In genomic region chr4:25826074-25826752, GRCh38 we compare ENCODE assay signal across 21 cellular contexts. TPM values are rescaled to one million over a fixed set of nuclear protein-coding genes. Genes with fewer than 3 reads are reported as not detected.
DNase-seq lines count a peak whose midpoint lies in the region; ATAC-seq and TF ChIP-seq lines count a peak whose summit lies in the region.
"Had no signal": no experiment of that assay in that cellular context is flagged by ENCODE, and none has a peak within 500 bp of the region (broad histone marks: within the 10 kb centered on the region; RNA-seq: fewer than 3 reads in every experiment).

No MANE protein-coding gene starts in this region.

- H3K27me3 Mint-ChIP-seq in activated T-cell treated with anti-CD3 and anti-CD28 coated beads, Interleukin-2, amount 50 U/mL, for 72 hours (ENCODE audit: low read depth): no peaks in the 10 kb centered on the region
- no peaks in the 10 kb centered on the region for H3K27me3 Mint-ChIP-seq in activated T-cell treated with anti-CD3 and anti-CD28 coated beads, Interleukin-2, amount 50 U/mL, for 4 hours (ENCODE audit: low read depth)
- no peaks in the 10 kb centered on the region for H3K27me3 Mint-ChIP-seq in activated T-helper 17 cell treated with anti-CD3 and anti-CD28 coated beads, Interleukin-2, amount 50 U/mL, for 72 hours
- no peaks in the 10 kb centered on the region for H3K27me3 Mint-ChIP-seq in stimulated activated naive B cell treated with anti-CD40 and anti-IgM and Interleukin-4, amounts not matched to agents 10 μg/mL and 1 μg/mL and 100 μg/mL, for 72 hours
- H3K27me3 Mint-ChIP-seq: CD4-positive, alpha-beta memory T cell had no signal

- no peak overlapping the region for H3K27ac ChIP-seq in tibial nerve
- H3K27ac ChIP-seq: 22Rv1; BLaER1 treated with 17β-estradiol and CSF1 and Interleukin-3, amounts not matched to agents 10 nM and 100 nM; RWPE1 had no signal

- no peaks in the 10 kb centered on the region for H3K9me3 ChIP-seq in tibial nerve
- H3K9me3 ChIP-seq: BLaER1 treated with 17β-estradiol and CSF1 and Interleukin-3, amounts not matched to agents 10 nM and 100 nM; Caco-2; MG63 had no signal

- H3K4me1 ChIP-seq in tibial nerve: no peaks in the 10 kb centered on the region
- H3K4me1 ChIP-seq: BLaER1 treated with 17β-estradiol and CSF1 and Interleukin-3, amounts not matched to agents 10 nM and 100 nM; Caco-2 had no signal

- TF ChIP-seq POLR2A in tibial nerve (IDR thresholded peaks at IDR 0.05): no peak

- peak; percentile 14 for DNase-seq in DMS53 (lab: John Stamatoyannopoulos, UW)
- no peak for DNase-seq in DMS53 treated with DMSO at 0.1 percent for 48 hours (lab: John Stamatoyannopoulos, UW; ENCODE audit: unreplicated experiment)
- DNase-seq in activated T-cell treated with anti-CD3 and anti-CD28 coated beads, Interleukin-2, amount 50 U/mL, for 72 hours: no peak
- no peak for DNase-seq in activated T-cell treated with anti-CD3 and anti-CD28 coated beads, Interleukin-2, amount 50 U/mL, for 4 hours
- DNase-seq in stimulated activated naive B cell treated with anti-CD40 and anti-IgM and Interleukin-4, amounts not matched to agents 10 μg/mL and 1 μg/mL and 100 μg/mL, for 72 hours: no peak
- DNase-seq in tibial nerve (ENCODE audit: low spot score in 2 of 2): no peak
- DNase-seq in 8988T: no peak
- DNase-seq: Caco-2; CD4-positive, alpha-beta memory T cell; Kasumi-1; MG63; NCI-H1694 treated with DMSO at 0.1 percent for 48 hours; NCI-H2081 treated with DMSO at 0.1 percent for 48 hours; NCI-H446; NCI-H69; NK-92 treated with Interleukin-12 subunit alpha and Interleukin-12 subunit beta, amount 100 ng/mL, for 24 hours; SHP77 treated with DMSO at 0.1 percent for 48 hours had no signal

- H3K27me3 ChIP-seq in tibial nerve: no peaks in the 10 kb centered on the region
- H3K27me3 ChIP-seq: BLaER1 treated with 17β-estradiol and CSF1 and Interleukin-3, amounts not matched to agents 10 nM and 100 nM; MG63 had no signal

- WGBS in tibial nerve, 2 donors: 91% methylated on average over 10 of the region's 10 CpGs

- ATAC-seq in activated T-cell treated with anti-CD3 and anti-CD28 coated beads, Interleukin-2, amount 50 U/mL, for 72 hours (replicated peaks in 1 of 2): no peak
- ATAC-seq in activated T-cell treated with anti-CD3 and anti-CD28 coated beads, Interleukin-2, amount 50 U/mL, for 4 hours: no peak
- ATAC-seq in activated T-helper 17 cell treated with anti-CD3 and anti-CD28 coated beads, Interleukin-2, amount 50 U/mL, for 72 hours (replicated peaks): no peak
- ATAC-seq in stimulated activated naive B cell treated with anti-CD40 and anti-IgM and Interleukin-4, amounts not matched to agents 10 μg/mL and 1 μg/mL and 100 μg/mL, for 72 hours (replicated peaks): no peak

- H3K4me1 Mint-ChIP-seq in activated T-cell treated with anti-CD3 and anti-CD28 coated beads, Interleukin-2, amount 50 U/mL, for 72 hours (ENCODE audit: low read depth): no peaks in the 10 kb centered on the region
- H3K4me1 Mint-ChIP-seq in activated T-cell treated with anti-CD3 and anti-CD28 coated beads, Interleukin-2, amount 50 U/mL, for 4 hours (ENCODE audit: low read depth): peaks cover 6% of the 10 kb centered on the region
- peaks cover 5% of the 10 kb centered on the region for H3K4me1 Mint-ChIP-seq in activated T-helper 17 cell treated with anti-CD3 and anti-CD28 coated beads, Interleukin-2, amount 50 U/mL, for 72 hours
- peaks cover 5% of the 10 kb centered on the region in 2 donors for H3K4me1 Mint-ChIP-seq in stimulated activated naive B cell treated with anti-CD40 and anti-IgM and Interleukin-4, amounts not matched to agents 10 μg/mL and 1 μg/mL and 100 μg/mL, for 72 hours

- no peaks in the 10 kb centered on the region for H3K9me3 Mint-ChIP-seq in activated T-cell treated with anti-CD3 and anti-CD28 coated beads, Interleukin-2, amount 50 U/mL, for 72 hours
- H3K9me3 Mint-ChIP-seq in activated T-cell treated with anti-CD3 and anti-CD28 coated beads, Interleukin-2, amount 50 U/mL, for 4 hours: no peaks in the 10 kb centered on the region
- H3K9me3 Mint-ChIP-seq in activated T-helper 17 cell treated with anti-CD3 and anti-CD28 coated beads, Interleukin-2, amount 50 U/mL, for 72 hours: no peaks in the 10 kb centered on the region
- no peaks in the 10 kb centered on the region for H3K9me3 Mint-ChIP-seq in stimulated activated naive B cell treated with anti-CD40 and anti-IgM and Interleukin-4, amounts not matched to agents 10 μg/mL and 1 μg/mL and 100 μg/mL, for 72 hours
- H3K9me3 Mint-ChIP-seq: CD4-positive, alpha-beta memory T cell had no signal

- peak overlapping the region; percentile 59 for H3K27ac Mint-ChIP-seq in activated T-cell treated with anti-CD3 and anti-CD28 coated beads, Interleukin-2, amount 50 U/mL, for 72 hours
- peak overlapping the region; percentile 29 for H3K27ac Mint-ChIP-seq in activated T-helper 17 cell treated with anti-CD3 and anti-CD28 coated beads, Interleukin-2, amount 50 U/mL, for 72 hours
- H3K27ac Mint-ChIP-seq in stimulated activated naive B cell treated with anti-CD40 and anti-IgM and Interleukin-4, amounts not matched to agents 10 μg/mL and 1 μg/mL and 100 μg/mL, for 72 hours: peak overlapping the region; percentile 25
- H3K27ac Mint-ChIP-seq: CD4-positive, alpha-beta memory T cell had no signal

- H3K36me3 ChIP-seq in tibial nerve: no peaks in the 10 kb centered on the region
- H3K36me3 ChIP-seq: MG63 had no signal

- no peak for TF ChIP-seq CTCF in tibial nerve (IDR thresholded peaks at IDR 0.05)

- H3K36me3 Mint-ChIP-seq in activated T-cell treated with anti-CD3 and anti-CD28 coated beads, Interleukin-2, amount 50 U/mL, for 72 hours (ENCODE audit: insufficient read depth in 2 of 2): peaks cover 5 to 8% of the 10 kb centered on the region in 2 donors
- peaks cover 41% of the 10 kb centered on the region for H3K36me3 Mint-ChIP-seq in activated T-cell treated with anti-CD3 and anti-CD28 coated beads, Interleukin-2, amount 50 U/mL, for 4 hours (ENCODE audit: insufficient read depth)
- H3K36me3 Mint-ChIP-seq in activated T-helper 17 cell treated with anti-CD3 and anti-CD28 coated beads, Interleukin-2, amount 50 U/mL, for 72 hours (ENCODE audit: low read depth): peaks cover 76% of the 10 kb centered on the region
- H3K36me3 Mint-ChIP-seq in stimulated activated naive B cell treated with anti-CD40 and anti-IgM and Interleukin-4, amounts not matched to agents 10 μg/mL and 1 μg/mL and 100 μg/mL, for 72 hours: peaks cover 39 to 44% of the 10 kb centered on the region in 2 donors

- TF ChIP-seq EP300 in tibial nerve (IDR thresholded peaks at IDR 0.05): no peak

- H3K4me3 Mint-ChIP-seq in activated T-cell treated with anti-CD3 and anti-CD28 coated beads, Interleukin-2, amount 50 U/mL, for 72 hours: no peak overlapping the region
- H3K4me3 Mint-ChIP-seq in activated T-cell treated with anti-CD3 and anti-CD28 coated beads, Interleukin-2, amount 50 U/mL, for 4 hours: no peak overlapping the region
- no peak overlapping the region for H3K4me3 Mint-ChIP-seq in activated T-helper 17 cell treated with anti-CD3 and anti-CD28 coated beads, Interleukin-2, amount 50 U/mL, for 72 hours
- H3K4me3 Mint-ChIP-seq in stimulated activated naive B cell treated with anti-CD40 and anti-IgM and Interleukin-4, amounts not matched to agents 10 μg/mL and 1 μg/mL and 100 μg/mL, for 72 hours: no peak overlapping the region
- H3K4me3 Mint-ChIP-seq: CD4-positive, alpha-beta memory T cell had no signal

- no peak overlapping the region for H3K4me3 ChIP-seq in tibial nerve
- H3K4me3 ChIP-seq: BLaER1 treated with 17β-estradiol and CSF1 and Interleukin-3, amounts not matched to agents 10 nM and 100 nM; MG63 had no signal

RNA-seq across cellular contexts. Expression of gene SEL1L3, which starts 36.6 kb away (rescaled TPM):
- 10 to 100 TPM; 27.7 to 61.2 TPM for total RNA-seq in activated T-cell treated with anti-CD3 and anti-CD28 coated beads, Interleukin-2, amount 50 U/mL, for 72 hours
- 10 to 100 TPM; 13.7 to 21.9 (median 19.1) TPM for total RNA-seq in activated T-cell treated with anti-CD3 and anti-CD28 coated beads, Interleukin-2, amount 50 U/mL, for 4 hours
- 10 to 100 TPM; 39.7 to 70.3 TPM for total RNA-seq in activated T-helper 17 cell treated with anti-CD3 and anti-CD28 coated beads, Interleukin-2, amount 50 U/mL, for 72 hours
- total RNA-seq in tibial nerve: 10 to 100 TPM in 2 of 4 donors, 1 to 10 TPM in 2; 8.7 to 19.0 (median 11.1) TPM
